In the genomic region with DNA sequence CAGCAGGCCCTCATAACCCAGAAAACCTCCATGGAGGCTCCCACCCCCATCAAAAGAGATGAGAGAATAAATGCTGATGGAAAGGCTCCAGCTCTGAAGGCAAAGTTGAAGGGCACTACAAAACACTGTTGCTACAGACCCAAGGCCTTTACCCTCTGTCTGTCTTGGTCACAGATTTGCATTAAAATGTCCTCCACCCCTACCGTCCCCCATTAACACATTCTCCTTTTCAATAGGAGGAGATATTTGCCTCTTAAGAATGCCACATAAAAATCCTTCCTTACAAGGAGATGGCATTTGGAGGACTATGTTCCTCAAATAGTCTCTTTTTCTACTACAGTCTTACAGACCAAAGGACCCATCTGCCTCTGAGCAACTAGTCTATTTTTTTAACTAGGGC, we compare ENCODE assay signal across 21 cellular contexts.
"Had no signal": no experiment of that assay in that cellular context is flagged by ENCODE, and none has a peak within 500 bp of the region (broad histone marks: within the 10 kb centered on the region; RNA-seq: fewer than 3 reads in every experiment).

No MANE protein-coding gene starts in this region.

- H3K27me3 Mint-ChIP-seq: naive B cell; stimulated activated memory B cell treated with anti-CD40 and anti-IgM and Interleukin-4, amounts not matched to agents 10 μg/mL and 1 μg/mL and 100 μg/mL, for 72 hours; stimulated activated naive CD8-positive, alpha-beta T cell treated with anti-CD3 and anti-CD28 coated beads, Interleukin-15, Interleukin-2, amounts not matched to agents 100 ng/mL and 50 ng/mL, for 24 hours had no signal

- H3K27ac ChIP-seq: gastrocnemius medialis, psoas muscle, right lobe of liver, tibial artery, upper lobe of left lung, uterus had no signal

- H3K27me3 ChIP-seq: dorsolateral prefrontal cortex, gastrocnemius medialis, right lobe of liver, tibial artery, upper lobe of left lung, uterus had no signal

- H3K4me3 Mint-ChIP-seq: nephron; stimulated activated memory B cell treated with anti-CD40 and anti-IgM and Interleukin-4, amounts not matched to agents 10 μg/mL and 1 μg/mL and 100 μg/mL, for 72 hours; stimulated activated naive CD8-positive, alpha-beta T cell treated with anti-CD3 and anti-CD28 coated beads, Interleukin-15, Interleukin-2, amounts not matched to agents 100 ng/mL and 50 ng/mL, for 24 hours had no signal

- H3K27ac Mint-ChIP-seq: naive B cell; stimulated activated memory B cell treated with anti-CD40 and anti-IgM and Interleukin-4, amounts not matched to agents 10 μg/mL and 1 μg/mL and 100 μg/mL, for 72 hours; stimulated activated naive CD8-positive, alpha-beta T cell treated with anti-CD3 and anti-CD28 coated beads, Interleukin-15, Interleukin-2, amounts not matched to agents 100 ng/mL and 50 ng/mL, for 24 hours had no signal

- H3K4me1 Mint-ChIP-seq: naive B cell; stimulated activated memory B cell treated with anti-CD40 and anti-IgM and Interleukin-4, amounts not matched to agents 10 μg/mL and 1 μg/mL and 100 μg/mL, for 72 hours had no signal

- ATAC-seq: esophagus mucosa; gastrocnemius medialis; left colon; left ventricle myocardium superior; psoas muscle; right lobe of liver; stimulated activated memory B cell treated with anti-CD40 and anti-IgM and Interleukin-4, amounts not matched to agents 10 μg/mL and 1 μg/mL and 100 μg/mL, for 72 hours had no signal

- H3K9me3 ChIP-seq: gastrocnemius medialis, right lobe of liver, tibial artery, upper lobe of left lung, uterus had no signal

- H3K9me3 Mint-ChIP-seq: stimulated activated naive CD8-positive, alpha-beta T cell treated with anti-CD3 and anti-CD28 coated beads, Interleukin-15, Interleukin-2, amounts not matched to agents 100 ng/mL and 50 ng/mL, for 24 hours had no signal

- H3K4me1 ChIP-seq: gastrocnemius medialis, right lobe of liver, tibial artery, upper lobe of left lung, uterus had no signal

- DNase-seq: cortex of kidney; dorsolateral prefrontal cortex; effector CD8-positive, alpha-beta T cell; gastrocnemius medialis; left colon; left ventricle myocardium superior; mesenchymal stem cell; naive B cell; psoas muscle; retina; right lobe of liver; stimulated activated CD4-positive, alpha-beta T cell treated with anti-CD3 and anti-CD28 coated beads, Interleukin-1b, Interleukin-23, amount 100 ng/mL, for 48 hours; stimulated activated CD4-positive, alpha-beta T cell treated with anti-CD3 and anti-CD28 coated beads, Interleukin-4, amount 100 ng/mL, for 24 hours; tibial artery; upper lobe of left lung; uterus had no signal

- H3K36me3 ChIP-seq: gastrocnemius medialis, right lobe of liver, tibial artery, upper lobe of left lung, uterus had no signal

- H3K36me3 Mint-ChIP-seq: naive B cell; stimulated activated memory B cell treated with anti-CD40 and anti-IgM and Interleukin-4, amounts not matched to agents 10 μg/mL and 1 μg/mL and 100 μg/mL, for 72 hours had no signal

- H3K4me3 ChIP-seq: dorsolateral prefrontal cortex, gastrocnemius medialis, lung, psoas muscle, right lobe of liver, tibial artery, upper lobe of left lung, uterus had no signal
